11 cellular contexts compared by ENCODE assay signal in the genomic region with DNA sequence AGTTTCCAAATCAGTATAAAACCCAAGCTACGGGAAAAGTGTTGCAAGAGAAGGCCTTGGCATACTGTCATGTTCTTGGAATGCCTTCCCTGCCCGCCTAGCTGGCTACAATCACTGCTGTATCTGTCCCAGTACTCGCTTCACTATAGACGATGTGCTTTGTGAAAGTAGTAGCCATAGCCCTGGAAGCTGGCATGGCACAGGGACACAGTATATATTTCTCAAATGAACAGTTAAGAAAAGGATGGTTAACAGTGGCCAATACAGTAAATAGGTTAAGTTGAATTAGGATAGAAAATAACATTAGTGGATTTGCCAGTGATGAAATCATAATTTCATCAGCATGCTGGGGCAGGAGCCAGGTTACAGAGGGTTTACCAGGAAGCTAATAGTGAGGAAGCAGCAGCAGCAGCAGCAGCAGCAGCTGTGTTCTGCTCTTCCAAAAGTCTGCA.
A peak's percentile ranks its signal among the peaks of the same experiment; 100 is the strongest.
DNase-seq lines count a peak whose midpoint lies in the region; ATAC-seq and TF ChIP-seq lines count a peak whose summit lies in the region.
"Had no signal": no experiment of that assay in that cellular context is flagged by ENCODE, and none has a peak within 500 bp of the region (broad histone marks: within the 10 kb centered on the region; RNA-seq: fewer than 3 reads in every experiment).

No MANE protein-coding gene starts in this region.

- no peaks in the 10 kb centered on the region for H3K79me2 ChIP-seq in GM23338 (replicated peaks; ENCODE audit: insufficient read depth)

- no peak overlapping the region for H3K4me3 ChIP-seq in brain microvascular endothelial cell (ENCODE audit: low read depth, low read length)
- H3K4me3 ChIP-seq in tibial nerve, result no peak overlapping the region
- no peak overlapping the region for H3K4me3 ChIP-seq in GM23338
- H3K4me3 ChIP-seq in effector memory CD4-positive, alpha-beta T cell (ENCODE audit: insufficient read depth, low read depth, low read length, poor library complexity, severe bottlenecking), result no peak overlapping the region

- no peak for ATAC-seq in GM23338

- 72 to 75% methylated on average over 4 of the region's 4 CpGs for WGBS in tibial nerve, 2 donors

- peak; percentile 45 for DNase-seq in DMS 273 (lab: John Stamatoyannopoulos, UW; ENCODE audit: unreplicated experiment)
- DNase-seq in DMS 273 treated with DMSO at 0.1 percent for 48 hours (lab: John Stamatoyannopoulos, UW), result no peak
- peak; percentile 49 for DNase-seq in brain microvascular endothelial cell
- peak; percentile 84 for DNase-seq in iris pigment epithelial cell (ENCODE audit: low read depth)
- DNase-seq in tibial nerve (ENCODE audit: low spot score in 2 of 2), result peak; percentile 18 to 44
- no peak for DNase-seq in GM23338 (ENCODE audit: low spot score)
- no peak for DNase-seq in effector memory CD4-positive, alpha-beta T cell
- DNase-seq in stimulated activated CD4-positive, alpha-beta T cell treated with anti-CD3 and anti-CD28 coated beads, Interleukin-1b, Interleukin-23, amount 100 ng/mL, for 48 hours, result no peak
- DNase-seq: activated CD4-positive, alpha-beta T cell treated with anti-CD3 and anti-CD28 coated beads, Interleukin-2, amount 50 U/mL, for 48 hours; NCI-H1048 had no signal

- H3K9me3 Mint-ChIP-seq in GM23338, result no peaks in the 10 kb centered on the region; the same call in 2 of the 3 replicates

- no peak for TF ChIP-seq POLR2A in tibial nerve (IDR thresholded peaks at IDR 0.05)

- H3K9me2 ChIP-seq in GM23338 (ENCODE audit: insufficient read depth), result peaks cover 3% of the 10 kb centered on the region; the same call in 1 of the 2 replicates

- H3K27me3 ChIP-seq in brain microvascular endothelial cell (replicated peaks) (no peaks in the 10 kb centered on the region), tibial nerve (no peaks in the 10 kb centered on the region), GM23338 (ENCODE audit: insufficient read depth) (no peaks in the 10 kb centered on the region)
- no peaks in the 10 kb centered on the region for H3K27me3 ChIP-seq in effector memory CD4-positive, alpha-beta T cell (replicated peaks; ENCODE audit: control insufficient read depth, insufficient read depth, low read length, poor library complexity, severe bottlenecking)

- H3K9me3 ChIP-seq in tibial nerve, result no peaks in the 10 kb centered on the region
- H3K9me3 ChIP-seq in effector memory CD4-positive, alpha-beta T cell (ENCODE audit: control insufficient read depth, low read length), result no peaks in the 10 kb centered on the region

- H3K4me2 ChIP-seq in GM23338, result no peak overlapping the region

- no peaks in the 10 kb centered on the region for H3K36me3 ChIP-seq in brain microvascular endothelial cell (replicated peaks)
- no peaks in the 10 kb centered on the region for H3K36me3 ChIP-seq in tibial nerve
- no peaks in the 10 kb centered on the region for H3K36me3 ChIP-seq in GM23338 (ENCODE audit: insufficient read depth)
- no peaks in the 10 kb centered on the region for H3K36me3 ChIP-seq in effector memory CD4-positive, alpha-beta T cell (ENCODE audit: control insufficient read depth, insufficient read depth, low read length)

- peaks cover 4% of the 10 kb centered on the region; the same call in 1 of the 3 replicates for H3K4me1 Mint-ChIP-seq in GM23338

- TF ChIP-seq EP300 in tibial nerve (IDR thresholded peaks at IDR 0.05), result peak in 1 of 2 donors; percentile 63

- H3K27ac Mint-ChIP-seq in GM23338, result no peak overlapping the region

- no peak overlapping the region for H3K4me3 Mint-ChIP-seq in GM23338

- no peaks in the 10 kb centered on the region for H3F3A ChIP-seq in GM23338 (replicated peaks; ENCODE audit: low read depth)

- H3K36me3 Mint-ChIP-seq in GM23338 (ENCODE audit: low read depth), result peaks cover 4% of the 10 kb centered on the region; the same call in 2 of the 3 replicates

- peaks cover 0 to 13% (median 0%) of the 10 kb centered on the region in 4 donors for H3K4me1 ChIP-seq in tibial nerve
- no peaks in the 10 kb centered on the region for H3K4me1 ChIP-seq in GM23338 (ENCODE audit: insufficient read depth)
- no peaks in the 10 kb centered on the region for H3K4me1 ChIP-seq in effector memory CD4-positive, alpha-beta T cell (ENCODE audit: control insufficient read depth, insufficient read depth, low read length, poor library complexity, severe bottlenecking)

- peaks cover 7% of the 10 kb centered on the region for H3K27me3 Mint-ChIP-seq in GM23338 (ENCODE audit: insufficient read depth, low read depth, poor library complexity)

- TF ChIP-seq CTCF in brain microvascular endothelial cell (IDR thresholded peaks at IDR 0.05; ENCODE audit: low read depth, low read length, missing control alignments) (no peak), tibial nerve (IDR thresholded peaks at IDR 0.05) (no peak), GM23338 (conservative IDR thresholded peaks at IDR 0.05; ENCODE audit: low read depth in 2 of 2) (no peak)

- H3K27ac ChIP-seq in brain microvascular endothelial cell, result no peak overlapping the region
- peak overlapping the region in 1 of 4 donors; percentile 18 for H3K27ac ChIP-seq in tibial nerve
- H3K27ac ChIP-seq in GM23338 (ENCODE audit: low read depth), result no peak overlapping the region
- H3K27ac ChIP-seq in effector memory CD4-positive, alpha-beta T cell (ENCODE audit: insufficient read depth, low read length, poor library complexity, severe bottlenecking), result no peak overlapping the region
- H3K27ac ChIP-seq: 22Rv1 had no signal

- in situ Hi-C loops in brain microvascular endothelial cell (cut with HindIII; ENCODE audit: low pct_ligation_motif_present, low sequenced_read_pairs), result no loop called here

- H4K20me1 ChIP-seq in GM23338 (replicated peaks; ENCODE audit: insufficient read depth), result no peaks in the 10 kb centered on the region

- no peak overlapping the region for H2AFZ ChIP-seq in GM23338

TF ChIP-seq in GM23338, 12 proteins besides CTCF, POLR2A, EP300 and RAD21:
- no peak for TF ChIP-seq ZNF331 (CRISPR knock-in tag; IDR thresholded peaks at IDR 0.05; ENCODE audit: low read depth)

Comparison
In these comparisons a context has a peak if more than half of its experiments do, and no peak if none do; other contexts are left out.
1. DNase-seq: peak in DMS 273 (single experiment), brain microvascular endothelial cell (single experiment), iris pigment epithelial cell (single experiment) and tibial nerve (2 of 2); none in DMS 273 treated with DMSO at 0.1 percent for 48 hours (single experiment), GM23338 (single experiment), effector memory CD4-positive, alpha-beta T cell (0 of 3) and stimulated activated CD4-positive, alpha-beta T cell treated with anti-CD3 and anti-CD28 coated beads, Interleukin-1b, Interleukin-23, amount 100 ng/mL, for 48 hours (single experiment).